ENCODE assay signal across 8 cellular contexts in the genomic region with DNA sequence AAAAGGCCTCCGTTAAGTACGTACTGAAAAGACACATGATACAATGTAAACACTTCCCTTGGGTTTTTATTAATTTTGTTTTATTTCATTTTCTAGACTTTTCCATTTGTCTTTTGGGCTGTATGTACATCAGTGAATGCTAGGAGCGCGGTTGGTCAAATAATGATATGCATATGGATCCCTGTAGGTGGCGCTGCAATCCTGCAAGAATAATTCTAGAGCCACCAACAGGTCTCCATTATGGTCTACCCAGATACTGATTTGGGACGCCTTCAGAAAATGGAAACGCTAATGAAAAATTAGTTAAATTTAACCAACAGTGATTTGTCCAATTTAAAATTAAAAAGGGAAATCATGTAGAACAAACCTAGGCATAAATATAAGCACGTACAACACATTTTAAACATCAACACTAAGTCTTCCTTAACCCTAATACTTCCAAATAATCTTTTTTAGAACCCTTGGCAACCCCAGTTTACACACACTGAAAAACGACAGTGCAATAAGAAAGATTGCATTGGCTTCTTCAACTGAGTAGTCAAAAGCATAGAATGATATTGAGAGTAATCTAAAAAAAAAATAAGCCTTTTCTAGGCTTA.
DNase-seq lines count a peak whose midpoint lies in the region; ATAC-seq and TF ChIP-seq lines count a peak whose summit lies in the region.

No MANE protein-coding gene starts in this region.

- DNase-seq in COR-L47 (lab: John Stamatoyannopoulos, UW), result peak; percentile 12
- DNase-seq in NCI-H187 treated with DMSO at 0.1 percent for 48 hours (lab: John Stamatoyannopoulos, UW), result peak; percentile 48
- peak; percentile 35 for DNase-seq in UCSD-AML1 (lab: John Stamatoyannopoulos, UW; ENCODE audit: unreplicated experiment)
- peak; percentile 76 to 93 for DNase-seq in foreskin fibroblast
- DNase-seq in occipital lobe (lab: John Stamatoyannopoulos, UW), result peak; percentile 43
- no peak for DNase-seq in mesenteric fat pad (ENCODE audit: low spot score)

- peak; percentile 95 for ATAC-seq in GM18909 (IDR thresholded peaks at IDR 0.05; ENCODE audit: poor library complexity, unreplicated experiment)
- peak; percentile 87 for ATAC-seq in HG03060 (IDR thresholded peaks at IDR 0.05; ENCODE audit: low read depth, unreplicated experiment)

- TF ChIP-seq CTCF in foreskin fibroblast (IDR thresholded peaks at IDR 0.05; ENCODE audit: low read depth, low read length), result peak; percentile 63

- H3K4me3 ChIP-seq in foreskin fibroblast (ENCODE audit: low read depth in 1 of 2, low read length in 2 of 2), result no peak overlapping the region
